10 cellular contexts compared by ENCODE assay signal in the genomic region with DNA sequence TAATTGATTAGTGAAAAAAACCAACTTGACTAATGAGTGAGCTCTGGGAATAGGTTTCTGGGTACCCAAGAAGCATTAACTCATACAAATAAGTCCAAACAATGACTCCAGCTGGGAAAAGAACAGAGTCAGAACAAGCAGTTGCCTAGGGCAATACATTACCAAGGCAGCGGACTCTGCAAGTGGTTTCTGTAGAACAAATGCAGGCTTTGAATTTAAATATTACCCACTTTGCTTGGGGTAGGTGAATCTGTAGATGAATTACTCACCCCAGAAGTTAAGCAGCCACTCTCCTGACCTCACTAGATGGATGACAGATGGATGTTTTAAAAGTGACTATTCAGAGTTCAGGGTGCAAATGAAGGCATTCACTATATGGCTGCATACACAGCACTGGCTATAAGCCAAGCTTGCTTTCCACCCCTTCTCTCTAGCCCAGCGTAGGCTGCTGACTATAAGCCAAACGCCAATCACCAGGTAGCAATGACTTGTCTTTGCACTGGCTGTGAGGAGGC.
DNase-seq lines count a peak whose midpoint lies in the region; ATAC-seq and TF ChIP-seq lines count a peak whose summit lies in the region.
"Had no signal": no experiment of that assay in that cellular context is flagged by ENCODE, and none has a peak within 500 bp of the region (broad histone marks: within the 10 kb centered on the region; RNA-seq: fewer than 3 reads in every experiment).

No MANE protein-coding gene starts in this region.

- peak overlapping the region; percentile 17 for H3K27ac Mint-ChIP-seq in activated naive CD8-positive, alpha-beta T cell treated with anti-CD3 and anti-CD28 coated beads, Interleukin-2, amount 10 ng/mL, durations not matched to agents 7 days and 5 days
- H3K27ac Mint-ChIP-seq in nephron: peak overlapping the region; percentile 41 to 89 (median 47)
- H3K27ac Mint-ChIP-seq: activated B cell treated with CpG ODN at 0.5 μM for 24 hours had no signal

- H3K4me3 Mint-ChIP-seq in activated naive CD8-positive, alpha-beta T cell treated with anti-CD3 and anti-CD28 coated beads, Interleukin-2, amount 10 ng/mL, durations not matched to agents 7 days and 5 days: no peak overlapping the region
- H3K4me3 Mint-ChIP-seq in nephron: no peak overlapping the region
- H3K4me3 Mint-ChIP-seq: activated B cell treated with CpG ODN at 0.5 μM for 24 hours had no signal

- DNase-seq in NCI-H2081 (lab: John Stamatoyannopoulos, UW): peak; percentile 42 to 77
- DNase-seq in activated naive CD8-positive, alpha-beta T cell treated with anti-CD3 and anti-CD28 coated beads, Interleukin-2, amount 10 ng/mL, durations not matched to agents 7 days and 5 days: no peak
- no peak for DNase-seq in NCI-H2196 treated with DMSO at 0.1 percent for 48 hours (lab: John Stamatoyannopoulos, UW; ENCODE audit: unreplicated experiment)
- no peak for DNase-seq in NOMO-1 treated with DMSO at 0.1 percent for 48 hours (lab: John Stamatoyannopoulos, UW; ENCODE audit: unreplicated experiment)
- no peak for DNase-seq in GOT3 (lab: John Stamatoyannopoulos, UW)
- DNase-seq: activated B cell treated with CpG ODN at 0.5 μM for 24 hours; effector memory CD4-positive, alpha-beta T cell had no signal

- ATAC-seq in GM19324 (IDR thresholded peaks at IDR 0.05; ENCODE audit: low FRiP score, unreplicated experiment) (peak; percentile 47), GM21723 (IDR thresholded peaks at IDR 0.05; ENCODE audit: unreplicated experiment) (no peak)
- ATAC-seq in activated naive CD8-positive, alpha-beta T cell treated with anti-CD3 and anti-CD28 coated beads, Interleukin-2, amount 10 ng/mL, durations not matched to agents 7 days and 5 days (ENCODE audit: low read depth): peak; percentile 39

- H3K36me3 Mint-ChIP-seq in activated naive CD8-positive, alpha-beta T cell treated with anti-CD3 and anti-CD28 coated beads, Interleukin-2, amount 10 ng/mL, durations not matched to agents 7 days and 5 days: peaks cover 4% of the 10 kb centered on the region
- H3K36me3 Mint-ChIP-seq in nephron (ENCODE audit: low read depth): no peaks in the 10 kb centered on the region

- POLR2A ChIA-PET in activated naive CD8-positive, alpha-beta T cell treated with anti-CD3 and anti-CD28 coated beads, Interleukin-2, amount 10 ng/mL, durations not matched to agents 7 days and 5 days (lab: Charles Lee): interaction anchor here (1.2 to 3.3 kb wide), 2 partner anchors 56 to 74 kb away, joined by 3 to 20 read pairs; a partner anchor contains a TSS

- no peak for TF ChIP-seq CTCF in nephron (IDR thresholded peaks at IDR 0.05; ENCODE audit: unreplicated experiment in 3 of 3)

- no peaks in the 10 kb centered on the region for H3K9me3 Mint-ChIP-seq in activated naive CD8-positive, alpha-beta T cell treated with anti-CD3 and anti-CD28 coated beads, Interleukin-2, amount 10 ng/mL, durations not matched to agents 7 days and 5 days
- H3K9me3 Mint-ChIP-seq in nephron: no peaks in the 10 kb centered on the region
- H3K9me3 Mint-ChIP-seq: activated B cell treated with CpG ODN at 0.5 μM for 24 hours had no signal

- H3K4me1 Mint-ChIP-seq in activated naive CD8-positive, alpha-beta T cell treated with anti-CD3 and anti-CD28 coated beads, Interleukin-2, amount 10 ng/mL, durations not matched to agents 7 days and 5 days: peaks cover 59% of the 10 kb centered on the region
- peaks cover 38% of the 10 kb centered on the region for H3K4me1 Mint-ChIP-seq in nephron
- H3K4me1 Mint-ChIP-seq: activated B cell treated with CpG ODN at 0.5 μM for 24 hours had no signal

- no peaks in the 10 kb centered on the region for H3K27me3 Mint-ChIP-seq in activated naive CD8-positive, alpha-beta T cell treated with anti-CD3 and anti-CD28 coated beads, Interleukin-2, amount 10 ng/mL, durations not matched to agents 7 days and 5 days
- H3K27me3 Mint-ChIP-seq in nephron (ENCODE audit: low read depth): no peaks in the 10 kb centered on the region
- H3K27me3 Mint-ChIP-seq: activated B cell treated with CpG ODN at 0.5 μM for 24 hours had no signal

Comparison
In these comparisons a context has a peak if more than half of its experiments do, and no peak if none do; other contexts are left out.
1. DNase-seq: peak in NCI-H2081 (2 of 2); none in activated naive CD8-positive, alpha-beta T cell treated with anti-CD3 and anti-CD28 coated beads, Interleukin-2, amount 10 ng/mL, durations not matched to agents 7 days and 5 days (single experiment), NCI-H2196 treated with DMSO at 0.1 percent for 48 hours (single experiment), NOMO-1 treated with DMSO at 0.1 percent for 48 hours (single experiment) and GOT3 (single experiment).